In genomic region chr2:174778479-174778962, GRCh38 we compare ENCODE assay signal across 8 cellular contexts. TPM values are rescaled to one million over a fixed set of nuclear protein-coding genes. Genes with fewer than 3 reads are reported as not detected.
DNase-seq lines count a peak whose midpoint lies in the region; ATAC-seq and TF ChIP-seq lines count a peak whose summit lies in the region.

No MANE protein-coding gene starts in this region.

- H3K27ac ChIP-seq in gastroesophageal sphincter = peak overlapping the region in 2 of 4 donors; percentile 10 to 30

- peak; percentile 47 for ATAC-seq in gastroesophageal sphincter

- no peak for TF ChIP-seq EP300 in gastroesophageal sphincter (IDR thresholded peaks at IDR 0.05)

- H3K4me3 ChIP-seq in gastroesophageal sphincter = no peak overlapping the region

- WGBS in gastroesophageal sphincter (ENCODE audit: low coverage in 1 of 2), 2 donors = 45 to 50% methylated on average over 1 to 4 of the region's 9 CpGs

- TF ChIP-seq CTCF in GM20000 (IDR thresholded peaks at IDR 0.05; ENCODE audit: extremely low read depth, missing control alignments) (no peak), gastroesophageal sphincter (IDR thresholded peaks at IDR 0.05) (no peak)

- peaks cover 0 to 78% (median 4%) of the 10 kb centered on the region in 3 donors for H3K4me1 ChIP-seq in gastroesophageal sphincter

- H3K36me3 ChIP-seq in gastroesophageal sphincter = no peaks in the 10 kb centered on the region

- no peak for TF ChIP-seq POLR2A in gastroesophageal sphincter (IDR thresholded peaks at IDR 0.05)

- DNase-seq in GM20000 (ENCODE audit: low spot score) = peak; percentile 51
- DNase-seq in NOMO-1 treated with DMSO at 0.1 percent for 48 hours (lab: John Stamatoyannopoulos, UW; ENCODE audit: unreplicated experiment) = peak; percentile 67
- peak; percentile 41 to 51 for DNase-seq in activated T-helper 1 cell treated with anti-CD3 and anti-CD28 coated beads, Interleukin-2, amount 50 U/mL, for 16 hours (ENCODE audit: low read depth in 1 of 2, low spot score in 1 of 2)
- DNase-seq in stimulated activated CD4-positive, alpha-beta T cell treated with anti-CD3 and anti-CD28 coated beads, Interleukin-12 subunit alpha, Interleukin-12 subunit beta, amount 100 ng/mL, for 48 hours (ENCODE audit: low read depth in 2 of 3, low spot score in 1 of 3) = peak; percentile 53 to 65 (median 61)
- DNase-seq in NCI-H1105 treated with DMSO at 0.1 percent for 48 hours (lab: John Stamatoyannopoulos, UW) = no peak
- DNase-seq in NCI-H1417 treated with DMSO at 0.1 percent for 48 hours (lab: John Stamatoyannopoulos, UW) = no peak
- DNase-seq in KG1 (lab: John Stamatoyannopoulos, UW) = no peak

- no peaks in the 10 kb centered on the region for H3K9me3 ChIP-seq in gastroesophageal sphincter

- H3K27me3 ChIP-seq in gastroesophageal sphincter = no peaks in the 10 kb centered on the region

RNA-seq across cellular contexts. Expression of gene CHRNA1, which starts 14.2 kb away (rescaled TPM):
- total RNA-seq in gastroesophageal sphincter = not detected

Comparison
In these comparisons a context has a peak if more than half of its experiments do, and no peak if none do; other contexts are left out.
1. DNase-seq: peak in GM20000 (single experiment), NOMO-1 treated with DMSO at 0.1 percent for 48 hours (single experiment), activated T-helper 1 cell treated with anti-CD3 and anti-CD28 coated beads, Interleukin-2, amount 50 U/mL, for 16 hours (2 of 2) and stimulated activated CD4-positive, alpha-beta T cell treated with anti-CD3 and anti-CD28 coated beads, Interleukin-12 subunit alpha, Interleukin-12 subunit beta, amount 100 ng/mL, for 48 hours (3 of 3); none in NCI-H1105 treated with DMSO at 0.1 percent for 48 hours (single experiment), NCI-H1417 treated with DMSO at 0.1 percent for 48 hours (single experiment) and KG1 (single experiment).